Comparison of ENCODE assay signal across 21 cellular contexts in the genomic region with DNA sequence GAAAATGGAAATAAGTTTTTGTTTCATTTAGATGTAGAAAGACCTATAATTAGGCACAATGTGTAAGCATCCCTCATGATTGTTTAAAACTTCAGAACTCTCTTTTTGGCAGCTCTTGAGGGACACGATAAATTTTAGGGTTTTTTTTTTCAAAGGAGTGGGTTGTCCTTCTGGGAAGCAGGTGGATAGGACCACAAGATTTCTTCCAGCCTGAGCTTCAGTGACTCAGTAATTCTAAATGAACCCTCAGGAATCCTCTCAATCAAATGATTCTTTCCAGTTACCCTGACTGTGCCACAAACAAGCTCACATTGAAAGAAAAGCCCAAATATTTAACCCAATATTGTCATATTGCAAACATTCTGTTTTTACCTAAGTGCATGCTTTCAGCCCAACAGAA. TPM values are rescaled to one million over a fixed set of nuclear protein-coding genes. Genes with fewer than 3 reads are reported as not detected.
DNase-seq lines count a peak whose midpoint lies in the region; ATAC-seq, FAIRE-seq and TF ChIP-seq lines count a peak whose summit lies in the region.
"Had no signal": no experiment of that assay in that cellular context is flagged by ENCODE, and none has a peak within 500 bp of the region (broad histone marks: within the 10 kb centered on the region; RNA-seq: fewer than 3 reads in every experiment).

No MANE protein-coding gene starts in this region.

- H3K4me3 ChIP-seq in ACC112 (ENCODE audit: low read depth, low read length) (no peak overlapping the region), esophagus muscularis mucosa (no peak overlapping the region), sigmoid colon (no peak overlapping the region), PC-3 (ENCODE audit: low read length) (no peak overlapping the region), small intestine (ENCODE audit: low read depth in 1 of 2, low read length in 2 of 2) (no peak overlapping the region)
- H3K4me3 ChIP-seq: BLaER1 treated with 17β-estradiol and CSF1 and Interleukin-3, amounts not matched to agents 10 nM and 100 nM; GM23248; K562; MG63 had no signal

- TF ChIP-seq CTCF in esophagus muscularis mucosa (IDR thresholded peaks at IDR 0.05) = no peak
- no peak for TF ChIP-seq CTCF in sigmoid colon (IDR thresholded peaks at IDR 0.05)
- no peak for TF ChIP-seq CTCF in PC-3 (conservative IDR thresholded peaks at IDR 0.05; ENCODE audit: low read depth, low read length)

- peak; percentile 50 for DNase-seq in M059J (ENCODE audit: low read depth)
- DNase-seq in esophagus muscularis mucosa (ENCODE audit: extremely low spot score) = no peak
- DNase-seq in sigmoid colon = no peak
- no peak for DNase-seq in PC-3
- DNase-seq in small intestine = no peak
- DNase-seq: DND-41, GM23248, MG63, NCI-H1092 treated with DMSO at 0.1 percent for 48 hours, NCI-H2081 treated with DMSO at 0.1 percent for 48 hours, NCI-H510A treated with DMSO at 0.1 percent for 48 hours, NCI-H82 had no signal

- CTCF ChIA-PET in PC-3 (lab: Charles Lee) = no interaction called here

- BruUV-seq in PC-3 (replicated peaks; lab: Mats Ljungman, UMichigan) = no TSS peak

- no peaks in the 10 kb centered on the region for H3K9me2 ChIP-seq in PC-3 (replicated peaks; ENCODE audit: low read length)

- no peak for FAIRE-seq in small intestine (lab: Jason Lieb, UNC)
- FAIRE-seq: G401.6, GM18507, K562 had no signal

- H3K4me2 ChIP-seq in PC-3 (ENCODE audit: low read length) = no peak overlapping the region
- H3K4me2 ChIP-seq: BLaER1 treated with 17β-estradiol and CSF1 and Interleukin-3, amounts not matched to agents 10 nM and 100 nM had no signal

- peaks cover 17% of the 10 kb centered on the region for H3K4me1 ChIP-seq in ACC112 (ENCODE audit: control insufficient read depth, insufficient read depth, low read length, unreplicated experiment)
- H3K4me1 ChIP-seq in esophagus muscularis mucosa = peaks cover 4 to 46% (median 36%) of the 10 kb centered on the region in 4 donors
- H3K4me1 ChIP-seq in sigmoid colon = peaks cover 0 to 34% (median 17%) of the 10 kb centered on the region in 4 donors
- H3K4me1 ChIP-seq in PC-3 (ENCODE audit: insufficient read depth, low read length) = peaks cover under 1% of the 10 kb centered on the region
- H3K4me1 ChIP-seq in small intestine (ENCODE audit: control insufficient read depth in 2 of 2, insufficient read depth in 1 of 2, low read depth in 1 of 2, low read length in 1 of 2) = no peaks in the 10 kb centered on the region
- H3K4me1 ChIP-seq: BLaER1 treated with 17β-estradiol and CSF1 and Interleukin-3, amounts not matched to agents 10 nM and 100 nM had no signal

- no peaks in the 10 kb centered on the region for H4K20me1 ChIP-seq in PC-3 (ENCODE audit: low read length)
- H4K20me1 ChIP-seq: BLaER1 treated with 17β-estradiol and CSF1 and Interleukin-3, amounts not matched to agents 10 nM and 100 nM had no signal

- whole genome bisulfite sequencing in esophagus muscularis mucosa = 20% methylated on average over 1 of the region's 1 CpG
- 28 to 81% methylated on average over 1 of the region's 1 CpG for WGBS in sigmoid colon, 2 donors
- WGBS in small intestine, 3 donors = 57 to 67% (median 64%) methylated on average over 1 of the region's 1 CpG

- TF ChIP-seq EP300 in esophagus muscularis mucosa (IDR thresholded peaks at IDR 0.05) (no peak), sigmoid colon (IDR thresholded peaks at IDR 0.05) (no peak)

- H3K27ac ChIP-seq in ACC112 (ENCODE audit: low read depth, low read length) (peak overlapping the region; percentile 46), esophagus muscularis mucosa (replicated peaks in 1 of 4) (peak overlapping the region; percentile 6 to 58 (median 48)), sigmoid colon (peak overlapping the region in 3 of 4 donors; percentile 8 to 66 (median 50)), PC-3 (ENCODE audit: low read length) (no peak overlapping the region), small intestine (ENCODE audit: low read depth in 1 of 2, low read length in 1 of 2) (no peak overlapping the region)
- H3K27ac ChIP-seq: BLaER1 treated with 17β-estradiol and CSF1 and Interleukin-3, amounts not matched to agents 10 nM and 100 nM; GM23248 had no signal

- peaks cover 6% of the 10 kb centered on the region for H3K36me3 ChIP-seq in ACC112 (ENCODE audit: insufficient read depth, low read length)
- H3K36me3 ChIP-seq in esophagus muscularis mucosa = no peaks in the 10 kb centered on the region
- no peaks in the 10 kb centered on the region for H3K36me3 ChIP-seq in sigmoid colon
- no peaks in the 10 kb centered on the region for H3K36me3 ChIP-seq in PC-3 (ENCODE audit: low read depth, low read length)
- H3K36me3 ChIP-seq in small intestine (ENCODE audit: control insufficient read depth in 2 of 2, insufficient read depth in 2 of 2, low read length in 2 of 2) = no peaks in the 10 kb centered on the region
- H3K36me3 ChIP-seq: BLaER1 treated with 17β-estradiol and CSF1 and Interleukin-3, amounts not matched to agents 10 nM and 100 nM had no signal

- no peak overlapping the region for H2AFZ ChIP-seq in ACC112 (ENCODE audit: low read length, unreplicated experiment)
- no peak overlapping the region for H2AFZ ChIP-seq in PC-3 (ENCODE audit: low read length)
- H2AFZ ChIP-seq: GM23248 had no signal

- no peak overlapping the region for H3K9ac ChIP-seq in PC-3 (ENCODE audit: low read length)
- H3K9ac ChIP-seq: BLaER1 treated with 17β-estradiol and CSF1 and Interleukin-3, amounts not matched to agents 10 nM and 100 nM; GM23248 had no signal

- H3K27me3 ChIP-seq in ACC112 (ENCODE audit: insufficient read depth, low read length) = no peaks in the 10 kb centered on the region
- no peaks in the 10 kb centered on the region for H3K27me3 ChIP-seq in esophagus muscularis mucosa
- no peaks in the 10 kb centered on the region for H3K27me3 ChIP-seq in sigmoid colon
- H3K27me3 ChIP-seq in PC-3 (ENCODE audit: low read length) = no peaks in the 10 kb centered on the region
- peaks cover 0 to 1% of the 10 kb centered on the region in 2 donors for H3K27me3 ChIP-seq in small intestine (ENCODE audit: control insufficient read depth in 2 of 2, insufficient read depth in 2 of 2, low read length in 2 of 2)
- H3K27me3 ChIP-seq: BLaER1 treated with 17β-estradiol and CSF1 and Interleukin-3, amounts not matched to agents 10 nM and 100 nM; MG63 had no signal

- intact Hi-C loops in esophagus muscularis mucosa (cut with DNase I) (no loop called here), sigmoid colon (cut with DNase I) (loop anchor here (10.0 kb wide), 1 partner anchor 659 kb away; no protein-coding TSS in a partner anchor), PC-3 (cut with micrococcal nuclease) (no loop called here)

- H3K9me3 ChIP-seq in esophagus muscularis mucosa (no peaks in the 10 kb centered on the region), sigmoid colon (no peaks in the 10 kb centered on the region), PC-3 (ENCODE audit: low read length) (no peaks in the 10 kb centered on the region), small intestine (ENCODE audit: control insufficient read depth, low read depth) (no peaks in the 10 kb centered on the region)
- H3K9me3 ChIP-seq: BLaER1 treated with 17β-estradiol and CSF1 and Interleukin-3, amounts not matched to agents 10 nM and 100 nM; MG63 had no signal

- no peaks in the 10 kb centered on the region for H3F3A ChIP-seq in PC-3 (ENCODE audit: low read length, unreplicated experiment)

- POLR2A ChIA-PET in PC-3 (lab: Charles Lee; ENCODE audit: unreplicated experiment) = no interaction called here

- ATAC-seq in GM18519 (IDR thresholded peaks at IDR 0.05; ENCODE audit: low FRiP score, unreplicated experiment) = no peak
- no peak for ATAC-seq in HG03565 (IDR thresholded peaks at IDR 0.05; ENCODE audit: unreplicated experiment)
- ATAC-seq in PC-3 = no peak
- ATAC-seq: HCT116, K562, Right ventricle myocardium inferior had no signal

- H3K79me2 ChIP-seq in ACC112 (ENCODE audit: control insufficient read depth, insufficient read depth, low read length, unreplicated experiment) = peaks cover 69% of the 10 kb centered on the region
- no peaks in the 10 kb centered on the region for H3K79me2 ChIP-seq in PC-3 (ENCODE audit: low read length)

- TF ChIP-seq POLR2A in esophagus muscularis mucosa (IDR thresholded peaks at IDR 0.05; ENCODE audit: low read depth) = no peak
- no peak for TF ChIP-seq POLR2A in sigmoid colon (IDR thresholded peaks at IDR 0.05)

RNA-seq across cellular contexts. Expression of a gene that starts 45.1 kb away (rescaled TPM):
- 225 and 349 TPM in 2 replicates for total RNA-seq in M059J (2014; rRNA removed; shearing (Covaris generic))
- total RNA-seq in esophagus muscularis mucosa = 100 to 1,000 TPM in 1 of 4 donors, 10 to 100 TPM in 3; 31.5 to 139 (median 71.4) TPM
- 10 to 100 TPM; 15.3 to 39.6 (median 18.3) TPM for total RNA-seq in sigmoid colon
- polyA plus RNA-seq in sigmoid colon = 1 to 10 TPM in 1 of 3 donors, under 1 TPM in 2; 0.23 to 2.2 (median 0.60) TPM
- 2.4 and 3.8 TPM in 2 replicates for total RNA-seq in PC-3 (2014; rRNA removed)
- 1 to 10 TPM in 1 of 3 donors, under 1 TPM in 2; 0.22 to 4.5 (median 0.27) TPM for polyA plus RNA-seq in small intestine
- polyA plus RNA-seq: K562 had no signal

Comparison
In these comparisons a context has a peak if more than half of its experiments do, and no peak if none do; other contexts are left out.
1. H3K27ac ChIP-seq: peak in ACC112 (single experiment), esophagus muscularis mucosa (4 of 4) and sigmoid colon (3 of 4); none in PC-3 (single experiment) and small intestine (0 of 2).